Comparison of ENCODE assay signal across 1 cellular context in genomic region chr3:195270350-195271115, GRCh38.
TF ChIP-seq lines count a peak whose summit lies in the region.

No MANE protein-coding gene starts in this region.

TF ChIP-seq in HepG2, 621 proteins besides CTCF, POLR2A, EP300 and RAD21 (continued from another document and continues in another):
- TF ChIP-seq ZBTB10 (CRISPR knock-in tag; IDR thresholded peaks at IDR 0.05; ENCODE audit: borderline replicate concordance): no peak; the same call in 1 of the 2 replicates
- TF ChIP-seq ZNF441 (CRISPR knock-in tag; IDR thresholded peaks at IDR 0.05; ENCODE audit: borderline replicate concordance): no peak
- TF ChIP-seq ZNF530 (CRISPR knock-in tag; IDR thresholded peaks at IDR 0.05; ENCODE audit: low read depth): no peak
- no peak for TF ChIP-seq BRF2 (CRISPR knock-in tag; IDR thresholded peaks at IDR 0.05)
- no peak for TF ChIP-seq ZNF136 (CRISPR knock-in tag; IDR thresholded peaks at IDR 0.05; ENCODE audit: low read depth)
- TF ChIP-seq ZNF564 (CRISPR knock-in tag; IDR thresholded peaks at IDR 0.05): 0 out of 2 replicates have a peak, but pooled peaks have one; percentile 50
- TF ChIP-seq ATF4 (CRISPR knock-in tag; IDR thresholded peaks at IDR 0.05): no peak
- 0 out of 2 replicates have a peak, but pooled peaks have one; percentile 19 for TF ChIP-seq ZNF251 (CRISPR knock-in tag; IDR thresholded peaks at IDR 0.05)
- no peak for TF ChIP-seq NFE2L1 (CRISPR knock-in tag; IDR thresholded peaks at IDR 0.05; ENCODE audit: borderline replicate concordance)
- 0 out of 2 replicates have a peak, but pooled peaks have one; percentile 47 for TF ChIP-seq ZSCAN25 (CRISPR knock-in tag; IDR thresholded peaks at IDR 0.05)
- no peak for TF ChIP-seq SOX13 (IDR thresholded peaks at IDR 0.05)
- no peak; a peak in 1 of 4 replicates for TF ChIP-seq SOX13 (CRISPR knock-in tag; conservative IDR thresholded peaks at IDR 0.05 in 1 of 2, IDR thresholded peaks at IDR 0.05 in 1 of 2)
- TF ChIP-seq IRF9 (CRISPR knock-in tag; IDR thresholded peaks at IDR 0.05; ENCODE audit: borderline replicate concordance): peak; percentile 68; the same call in 1 of the 2 replicates
- no peak for TF ChIP-seq MZF1 (CRISPR knock-in tag; IDR thresholded peaks at IDR 0.05; ENCODE audit: borderline replicate concordance)
- TF ChIP-seq FOXA3 (CRISPR knock-in tag; IDR thresholded peaks at IDR 0.05): no peak
- no peak for TF ChIP-seq HDAC6 (IDR thresholded peaks at IDR 0.05; ENCODE audit: low read depth, low read length)
- peak; percentile 80; the same call in 1 of the 2 replicates for TF ChIP-seq KLF9 (CRISPR knock-in tag; IDR thresholded peaks at IDR 0.05; ENCODE audit: low read depth)
- no peak for TF ChIP-seq ARID2 (CRISPR knock-in tag; IDR thresholded peaks at IDR 0.05; ENCODE audit: borderline replicate concordance)
- peak; percentile 11; the same call in 1 of the 2 replicates for TF ChIP-seq KLF11 (CRISPR knock-in tag; IDR thresholded peaks at IDR 0.05)
- TF ChIP-seq ATF7-NPFF (CRISPR knock-in tag; IDR thresholded peaks at IDR 0.05; ENCODE audit: low read depth): peak; percentile 95
- TF ChIP-seq ZSCAN31 (CRISPR knock-in tag; IDR thresholded peaks at IDR 0.05; ENCODE audit: low read depth): no peak; the same call in none of the 2 replicates
- TF ChIP-seq DRAP1 (CRISPR knock-in tag; IDR thresholded peaks at IDR 0.05): no peak
- TF ChIP-seq ZNF572 (CRISPR knock-in tag; IDR thresholded peaks at IDR 0.05): no peak
- no peak for TF ChIP-seq SMYD3 (CRISPR knock-in tag; IDR thresholded peaks at IDR 0.05)
- no peak for TF ChIP-seq PLRG1 (conservative IDR thresholded peaks at IDR 0.05)
- TF ChIP-seq MYNN (CRISPR knock-in tag; IDR thresholded peaks at IDR 0.05; ENCODE audit: low read depth): no peak
- no peak for TF ChIP-seq TBP (CRISPR knock-in tag; IDR thresholded peaks at IDR 0.05)
- TF ChIP-seq NR2F1 (CRISPR knock-in tag; IDR thresholded peaks at IDR 0.05): no peak
- TF ChIP-seq, protein P1, sequence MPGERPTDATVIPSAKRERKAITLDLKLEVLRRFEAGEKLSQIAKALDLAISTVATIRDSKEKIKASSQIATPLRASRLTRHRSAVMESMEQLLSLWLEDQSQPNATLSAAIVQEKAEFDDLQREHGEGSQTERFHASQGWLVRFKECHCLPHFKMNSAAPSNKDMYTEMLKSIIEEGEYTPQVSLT (CRISPR knock-in tag; IDR thresholded peaks at IDR 0.05; ENCODE audit: borderline replicate concordance, low read depth): 0 out of 2 replicates have a peak, but pooled peaks have one; percentile 68
- no peak for TF ChIP-seq SCMH1 (CRISPR knock-in tag; IDR thresholded peaks at IDR 0.05; ENCODE audit: borderline replicate concordance)
- no peak for TF ChIP-seq FOXK1 (CRISPR knock-in tag; IDR thresholded peaks at IDR 0.05; ENCODE audit: borderline replicate concordance, low read depth)
- peak; percentile 87 for TF ChIP-seq SIN3A (IDR thresholded peaks at IDR 0.05; ENCODE audit: borderline replicate concordance, low read depth, low read length)
- no peak for TF ChIP-seq HBP1 (CRISPR knock-in tag; IDR thresholded peaks at IDR 0.05; ENCODE audit: low read depth)
- peak; percentile 52; the same call in 1 of the 2 replicates for TF ChIP-seq FOSL1 (CRISPR knock-in tag; IDR thresholded peaks at IDR 0.05; ENCODE audit: borderline replicate concordance)
- TF ChIP-seq KLF13 (CRISPR knock-in tag; IDR thresholded peaks at IDR 0.05): no peak
- peak; percentile 84; the same call in 1 of the 2 replicates for TF ChIP-seq BRCA1 (CRISPR knock-in tag; IDR thresholded peaks at IDR 0.05)
- 0 out of 2 replicates have a peak, but pooled peaks have one; percentile 38 for TF ChIP-seq ZNF224 (CRISPR knock-in tag; IDR thresholded peaks at IDR 0.05)
- TF ChIP-seq ZNF101 (CRISPR knock-in tag; IDR thresholded peaks at IDR 0.05; ENCODE audit: borderline replicate concordance, low read depth): 0 out of 2 replicates have a peak, but pooled peaks have one; percentile 36
- TF ChIP-seq NR3C1 (CRISPR knock-in tag; IDR thresholded peaks at IDR 0.05): no peak
- TF ChIP-seq CENPT (CRISPR knock-in tag; IDR thresholded peaks at IDR 0.05; ENCODE audit: low read depth): no peak
- TF ChIP-seq TBX3 (IDR thresholded peaks at IDR 0.05; ENCODE audit: borderline replicate concordance): no peak
- 0 out of 3 replicates have a peak, but pooled peaks have one; percentile 39 for TF ChIP-seq MXI1 (IDR thresholded peaks at IDR 0.05; ENCODE audit: borderline replicate concordance, low read depth, low read length)
- peak; percentile 42; the same call in 1 of the 2 replicates for TF ChIP-seq HNF1B (CRISPR knock-in tag; IDR thresholded peaks at IDR 0.05)
- TF ChIP-seq FOXP1 (IDR thresholded peaks at IDR 0.05): no peak
- TF ChIP-seq FOXP1 (CRISPR knock-in tag; IDR thresholded peaks at IDR 0.05): no peak
- no peak for TF ChIP-seq MED8 (CRISPR knock-in tag; IDR thresholded peaks at IDR 0.05; ENCODE audit: insufficient replicate concordance)
- TF ChIP-seq ZNF780A (CRISPR knock-in tag; IDR thresholded peaks at IDR 0.05): no peak
- TF ChIP-seq RAD51 (IDR thresholded peaks at IDR 0.05; ENCODE audit: borderline replicate concordance): no peak
- no peak for TF ChIP-seq SYNCRIP (IDR thresholded peaks at IDR 0.05; ENCODE audit: insufficient read depth, low read depth, low read length)
- peak; percentile 62 for TF ChIP-seq KMT2B (CRISPR knock-in tag; IDR thresholded peaks at IDR 0.05)
- no peak for TF ChIP-seq TCF12 (IDR thresholded peaks at IDR 0.05)
- TF ChIP-seq TCF12 (CRISPR knock-in tag; IDR thresholded peaks at IDR 0.05): no peak; the same call in 1 of the 2 replicates
- TF ChIP-seq ZNF24 (IDR thresholded peaks at IDR 0.05): 0 out of 2 replicates have a peak, but pooled peaks have one; percentile 21
- TF ChIP-seq ZSCAN30 (CRISPR knock-in tag; IDR thresholded peaks at IDR 0.05): no peak
- TF ChIP-seq, protein P2, sequence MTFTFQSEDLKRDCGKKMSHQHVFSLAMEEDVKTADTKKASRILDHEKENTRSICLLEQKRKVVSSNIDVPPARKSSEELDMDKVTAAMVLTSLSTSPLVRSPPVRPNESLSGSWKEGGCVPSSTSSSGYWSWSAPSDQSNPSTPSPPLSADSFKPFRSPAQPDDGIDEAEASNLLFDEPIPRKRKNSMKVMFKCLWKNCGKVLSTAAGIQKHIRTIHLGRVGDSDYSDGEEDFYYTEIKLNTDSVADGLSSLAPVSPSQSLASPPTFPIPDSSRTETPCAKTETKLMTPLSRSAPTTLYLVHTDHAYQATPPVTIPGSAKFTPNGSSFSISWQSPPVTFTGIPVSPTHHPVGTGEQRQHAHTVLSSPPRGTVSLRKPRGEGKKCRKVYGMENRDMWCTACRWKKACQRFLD (CRISPR knock-in tag; IDR thresholded peaks at IDR 0.05; ENCODE audit: borderline replicate concordance): peak; percentile 94; the same call in 1 of the 2 replicates
- peak; percentile 36; the same call in 1 of the 2 replicates for TF ChIP-seq ZNF710 (CRISPR knock-in tag; IDR thresholded peaks at IDR 0.05; ENCODE audit: borderline replicate concordance)
- 0 out of 2 replicates have a peak, but pooled peaks have one; percentile 70 for TF ChIP-seq ZNF577 (CRISPR knock-in tag; IDR thresholded peaks at IDR 0.05; ENCODE audit: borderline replicate concordance, low read depth)
- peak; percentile 33 for TF ChIP-seq ZNF18 (CRISPR knock-in tag; IDR thresholded peaks at IDR 0.05; ENCODE audit: insufficient replicate concordance)
- TF ChIP-seq SNAPC2 (CRISPR knock-in tag; IDR thresholded peaks at IDR 0.05): peak; percentile 69; the same call in 1 of the 2 replicates
